ENCODE assay signal across 14 cellular contexts in the genomic region with DNA sequence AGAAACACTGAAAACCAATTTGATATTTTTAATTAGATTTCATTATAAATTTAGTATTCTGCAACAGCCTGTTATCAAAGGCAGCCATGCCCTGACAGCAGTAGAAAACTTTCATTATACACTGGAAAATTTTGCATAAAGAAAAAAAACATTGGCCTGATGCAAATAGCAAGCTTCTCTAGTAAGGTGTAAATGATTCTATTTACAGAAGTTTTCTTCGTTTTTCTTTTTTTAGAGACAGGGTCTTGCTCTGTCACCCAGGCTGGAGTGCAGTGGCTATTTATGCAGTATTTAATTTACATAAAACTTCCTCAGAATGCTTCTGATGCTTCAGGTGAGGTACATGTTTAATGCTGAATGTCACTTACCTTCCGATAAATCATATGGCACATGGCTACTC.
DNase-seq lines count a peak whose midpoint lies in the region; ATAC-seq lines count a peak whose summit lies in the region.
"Had no signal": no experiment of that assay in that cellular context is flagged by ENCODE, and none has a peak within 500 bp of the region (broad histone marks: within the 10 kb centered on the region; RNA-seq: fewer than 3 reads in every experiment).

No MANE protein-coding gene starts in this region.

- ATAC-seq in GM19025 (IDR thresholded peaks at IDR 0.05; ENCODE audit: low read depth, unreplicated experiment), result peak; percentile 85
- ATAC-seq in GM21737 (IDR thresholded peaks at IDR 0.05; ENCODE audit: unreplicated experiment), result peak; percentile 64
- ATAC-seq in HG03196 (IDR thresholded peaks at IDR 0.05; ENCODE audit: unreplicated experiment), result peak; percentile 67

- DNase-seq in activated CD8-positive, alpha-beta memory T cell treated with anti-CD3 and anti-CD28 coated beads, Interleukin-2, amount 50 U/mL, for 4 hours, result no peak
- DNase-seq in activated CD4-positive, alpha-beta T cell treated with anti-CD3 and anti-CD28 coated beads for 4 hours, result no peak
- DNase-seq in MV-4-11 (lab: John Stamatoyannopoulos, UW) (no peak), iPS-NIHi11 (ENCODE audit: low spot score) (no peak)
- DNase-seq: activated CD8-positive, alpha-beta memory T cell treated with anti-CD3 and anti-CD28 coated beads, Interleukin-2, amount 50 U/mL, for 48 hours; adrenal gland; CD8-positive, alpha-beta memory T cell; HFFc6; KG1; NCI-H2107; stimulated activated CD4-positive, alpha-beta T cell treated with anti-CD3 and anti-CD28 coated beads, Interleukin-4, amount 100 ng/mL, for 24 hours had no signal
